In genomic region chr10:29982997-29983648, GRCh38 we compare ENCODE assay signal across 21 cellular contexts.
"Had no signal": no experiment of that assay in that cellular context is flagged by ENCODE, and none has a peak within 500 bp of the region (broad histone marks: within the 10 kb centered on the region; RNA-seq: fewer than 3 reads in every experiment).

No MANE protein-coding gene starts in this region.

- H3K4me1 Mint-ChIP-seq: immature natural killer cell, neural progenitor cell had no signal

- H3K4me3 Mint-ChIP-seq: effector memory CD8-positive, alpha-beta T cell; immature natural killer cell; natural killer cell treated with Interleukin-12 subunit alpha and Interleukin-12 subunit beta and Interleukin-15 and Interleukin-18, amount 100 ng/mL, for 72 hours; neural progenitor cell had no signal

- H3K4me3 ChIP-seq: left ventricle myocardium inferior, lower lobe of right lung, neural progenitor cell, ovary, right atrium auricular region, sigmoid colon, skin epidermis, stomach had no signal

- H3K27ac ChIP-seq: foreskin keratinocyte, left ventricle myocardium inferior, lower lobe of right lung, neural progenitor cell, ovary, right atrium auricular region, sigmoid colon, skin epidermis, stomach had no signal

- H3K27ac Mint-ChIP-seq: effector memory CD8-positive, alpha-beta T cell; immature natural killer cell; natural killer cell treated with Interleukin-12 subunit alpha and Interleukin-12 subunit beta and Interleukin-15 and Interleukin-18, amount 100 ng/mL, for 72 hours; neural progenitor cell had no signal

- H3K4me1 ChIP-seq: foreskin keratinocyte, left ventricle myocardium inferior, lower lobe of right lung, neural progenitor cell had no signal

- DNase-seq: effector memory CD8-positive, alpha-beta T cell; foreskin keratinocyte; immature natural killer cell; left cardiac atrium; left ventricle myocardium inferior; lower lobe of right lung; mesenchymal stem cell; midbrain; nucleus accumbens; ovary; sigmoid colon; stimulated activated CD4-positive, alpha-beta T cell treated with anti-CD3 and anti-CD28 coated beads, Interleukin-2, amount 100 ng/mL, for 24 hours; stimulated activated CD4-positive, alpha-beta T cell treated with anti-CD3 and anti-CD28 coated beads, Interleukin-4, amount 100 ng/mL, for 4 hours; stimulated activated naive CD4-positive, alpha-beta T cell; stomach; substantia nigra; trophoblast cell had no signal

- ATAC-seq: effector memory CD8-positive, alpha-beta T cell; foreskin keratinocyte; left cardiac atrium; lower lobe of right lung; natural killer cell treated with Interleukin-12 subunit alpha and Interleukin-12 subunit beta and Interleukin-15 and Interleukin-18, amount 100 ng/mL, for 72 hours had no signal

- H3K36me3 ChIP-seq: left ventricle myocardium inferior, lower lobe of right lung, neural progenitor cell, ovary, right atrium auricular region, sigmoid colon, stomach had no signal
